In genomic region chr4:169956441-169956840, GRCh38 we compare ENCODE assay signal across 11 cellular contexts.
"Had no signal": no experiment of that assay in that cellular context is flagged by ENCODE, and none has a peak within 500 bp of the region (broad histone marks: within the 10 kb centered on the region; RNA-seq: fewer than 3 reads in every experiment).

No MANE protein-coding gene starts in this region.

- H3K27me3 ChIP-seq: tibial nerve, vagina had no signal

- H3K4me1 Mint-ChIP-seq: stimulated activated effector memory CD8-positive, alpha-beta T cell treated with anti-CD3 and anti-CD28 coated beads, Interleukin-12 subunit alpha, Interleukin-12 subunit beta, amount 100 ng/mL, for 72 hours had no signal

- H3K36me3 Mint-ChIP-seq: stimulated activated effector memory CD8-positive, alpha-beta T cell treated with anti-CD3 and anti-CD28 coated beads, Interleukin-12 subunit alpha, Interleukin-12 subunit beta, amount 100 ng/mL, for 72 hours; WTC11 had no signal

- H3K36me3 ChIP-seq: gastroesophageal sphincter, neutrophil, tibial nerve, vagina had no signal

- H3K27ac Mint-ChIP-seq: stimulated activated effector memory CD8-positive, alpha-beta T cell treated with anti-CD3 and anti-CD28 coated beads, Interleukin-12 subunit alpha, Interleukin-12 subunit beta, amount 100 ng/mL, for 72 hours had no signal

- ATAC-seq: gastroesophageal sphincter; stimulated activated effector memory CD8-positive, alpha-beta T cell treated with anti-CD3 and anti-CD28 coated beads, Interleukin-12 subunit alpha, Interleukin-12 subunit beta, amount 100 ng/mL, for 72 hours; WTC11 had no signal

- FAIRE-seq: kidney, small intestine had no signal

- H3K9me3 ChIP-seq: gastroesophageal sphincter, neutrophil, tibial nerve, vagina had no signal

- H3K9me3 Mint-ChIP-seq: stimulated activated effector memory CD8-positive, alpha-beta T cell treated with anti-CD3 and anti-CD28 coated beads, Interleukin-12 subunit alpha, Interleukin-12 subunit beta, amount 100 ng/mL, for 72 hours; WTC11 had no signal

- H3K4me3 ChIP-seq: gastroesophageal sphincter, tibial nerve, vagina had no signal

- DNase-seq: activated CD4-positive, alpha-beta T cell treated with anti-CD3 and anti-CD28 coated beads, Interleukin-2, amount 50 U/mL, for 1 hour; activated naive CD4-positive, alpha-beta T cell treated with anti-CD3 and anti-CD28 coated beads, Interleukin-2, amount 50 U/mL, for 16 hours; kidney; posterior cingulate gyrus; small intestine had no signal

- H3K27ac ChIP-seq: gastroesophageal sphincter, neutrophil, vagina had no signal

- H3K4me3 Mint-ChIP-seq: stimulated activated effector memory CD8-positive, alpha-beta T cell treated with anti-CD3 and anti-CD28 coated beads, Interleukin-12 subunit alpha, Interleukin-12 subunit beta, amount 100 ng/mL, for 72 hours; WTC11 had no signal

- H3K4me1 ChIP-seq: gastroesophageal sphincter, vagina had no signal
